In genomic region chr3:159619341-159619885, GRCh38 we compare ENCODE assay signal across 11 cellular contexts.
DNase-seq lines count a peak whose midpoint lies in the region; ATAC-seq and TF ChIP-seq lines count a peak whose summit lies in the region.
"Had no signal": no experiment of that assay in that cellular context is flagged by ENCODE, and none has a peak within 500 bp of the region (broad histone marks: within the 10 kb centered on the region; RNA-seq: fewer than 3 reads in every experiment).

No MANE protein-coding gene starts in this region.

- TF ChIP-seq CTCF in cardiac fibroblast (IDR thresholded peaks at IDR 0.05; ENCODE audit: low read depth, low read length) (no peak), neural progenitor cell (IDR thresholded peaks at IDR 0.05) (no peak), Peyer's patch (IDR thresholded peaks at IDR 0.05) (no peak), vagina (IDR thresholded peaks at IDR 0.05) (no peak)

- DNase-seq in ELR (ENCODE audit: low read depth) = peak; percentile 48
- peak; percentile 59 for DNase-seq in LoVo (ENCODE audit: low spot score)
- peak; percentile 16 to 79 for DNase-seq in cardiac fibroblast (ENCODE audit: low read depth in 2 of 2)
- peak; percentile 86 for DNase-seq in neural progenitor cell (ENCODE audit: low spot score)
- no peak for DNase-seq in Peyer's patch
- DNase-seq in vagina (ENCODE audit: extremely low spot score in 2 of 2) = no peak
- no peak for DNase-seq in NCI-H510A (lab: John Stamatoyannopoulos, UW)
- DNase-seq: KBM-7, T-helper 17 cell had no signal

- H3K4me1 Mint-ChIP-seq in neural progenitor cell = peaks cover 38% of the 10 kb centered on the region
- H3K4me1 Mint-ChIP-seq: T-helper 17 cell had no signal

- ATAC-seq in GM21786 (IDR thresholded peaks at IDR 0.05; ENCODE audit: unreplicated experiment) = no peak
- ATAC-seq: natural killer cell treated with Interleukin-12 subunit alpha and Interleukin-12 subunit beta and Interleukin-15 and Interleukin-18, amount 100 ng/mL, for 72 hours; T-helper 17 cell had no signal

- H3K9ac ChIP-seq in neural progenitor cell = no peak overlapping the region

- H3K4me2 ChIP-seq in neural progenitor cell = peak overlapping the region; percentile 56

- intact Hi-C loops in vagina (cut with DNase I) = loop anchor here (10.0 kb wide), 1 partner anchor 185 kb away; no protein-coding TSS in a partner anchor

- no peaks in the 10 kb centered on the region for H3K27me3 Mint-ChIP-seq in neural progenitor cell (ENCODE audit: insufficient read depth, low read depth)
- H3K27me3 Mint-ChIP-seq: natural killer cell treated with Interleukin-12 subunit alpha and Interleukin-12 subunit beta and Interleukin-15 and Interleukin-18, amount 100 ng/mL, for 72 hours; T-helper 17 cell had no signal

- H3K4me1 ChIP-seq in neural progenitor cell (peaks cover 26% of the 10 kb centered on the region), Peyer's patch (no peaks in the 10 kb centered on the region), vagina (peaks cover 10% of the 10 kb centered on the region)

- no peaks in the 10 kb centered on the region for H3K79me2 ChIP-seq in neural progenitor cell (ENCODE audit: low read depth)

- H3K4me3 Mint-ChIP-seq in neural progenitor cell = peak overlapping the region; percentile 25
- H3K4me3 Mint-ChIP-seq: natural killer cell treated with Interleukin-12 subunit alpha and Interleukin-12 subunit beta and Interleukin-15 and Interleukin-18, amount 100 ng/mL, for 72 hours; T-helper 17 cell had no signal

- H3K36me3 Mint-ChIP-seq in neural progenitor cell = no peaks in the 10 kb centered on the region
- H3K36me3 Mint-ChIP-seq: natural killer cell treated with Interleukin-12 subunit alpha and Interleukin-12 subunit beta and Interleukin-15 and Interleukin-18, amount 100 ng/mL, for 72 hours had no signal

- TF ChIP-seq POLR2A in Peyer's patch (IDR thresholded peaks at IDR 0.05) = no peak
- TF ChIP-seq POLR2A in vagina (IDR thresholded peaks at IDR 0.05) = no peak

- H2AFZ ChIP-seq in neural progenitor cell (replicated peaks) = no peak overlapping the region

- H4K20me1 ChIP-seq in neural progenitor cell (ENCODE audit: low read depth) = no peaks in the 10 kb centered on the region

- H3K27ac ChIP-seq in neural progenitor cell (peak overlapping the region; percentile 20), Peyer's patch (no peak overlapping the region), vagina (no peak overlapping the region)

- H3K9me3 ChIP-seq in neural progenitor cell (ENCODE audit: low read depth) (no peaks in the 10 kb centered on the region), Peyer's patch (no peaks in the 10 kb centered on the region), vagina (no peaks in the 10 kb centered on the region)

- peaks cover 3% of the 10 kb centered on the region for H3K9me3 Mint-ChIP-seq in neural progenitor cell

- H3K27ac Mint-ChIP-seq in neural progenitor cell = peak overlapping the region; percentile 54
- H3K27ac Mint-ChIP-seq: natural killer cell treated with Interleukin-12 subunit alpha and Interleukin-12 subunit beta and Interleukin-15 and Interleukin-18, amount 100 ng/mL, for 72 hours; T-helper 17 cell had no signal

- no peak overlapping the region for H3K4me3 ChIP-seq in cardiac fibroblast (replicated peaks in 1 of 2; ENCODE audit: low read depth in 2 of 2, low read length in 2 of 2)
- H3K4me3 ChIP-seq in neural progenitor cell = no peak overlapping the region
- H3K4me3 ChIP-seq in Peyer's patch = no peak overlapping the region
- no peak overlapping the region for H3K4me3 ChIP-seq in vagina

- H3K27me3 ChIP-seq in neural progenitor cell = no peaks in the 10 kb centered on the region
- H3K27me3 ChIP-seq in Peyer's patch = no peaks in the 10 kb centered on the region
- no peaks in the 10 kb centered on the region for H3K27me3 ChIP-seq in vagina

- H3K36me3 ChIP-seq in neural progenitor cell = no peaks in the 10 kb centered on the region
- H3K36me3 ChIP-seq in Peyer's patch = no peaks in the 10 kb centered on the region
- H3K36me3 ChIP-seq in vagina = no peaks in the 10 kb centered on the region

- peaks cover 19% of the 10 kb centered on the region for H3F3A ChIP-seq in neural progenitor cell (ENCODE audit: low read depth)

Comparison
In these comparisons a context has a peak if more than half of its experiments do, and no peak if none do; other contexts are left out.
1. DNase-seq: peak in ELR (single experiment), LoVo (single experiment), cardiac fibroblast (2 of 2) and neural progenitor cell (single experiment); none in Peyer's patch (0 of 3), vagina (0 of 2) and NCI-H510A (single experiment).